1 cellular context compared by ENCODE assay signal in genomic region chr5:157994906-157995519, GRCh38.
A peak's percentile ranks its signal among the peaks of the same experiment; 100 is the strongest.
TF ChIP-seq lines count a peak whose summit lies in the region.

No MANE protein-coding gene starts in this region.

TF ChIP-seq in HepG2, 621 proteins besides CTCF, POLR2A, EP300 and RAD21 (continued from another document):
- no peak for TF ChIP-seq HNF1A (IDR thresholded peaks at IDR 0.05; ENCODE audit: low read depth)
- no peak for TF ChIP-seq HNF1A (CRISPR knock-in tag; IDR thresholded peaks at IDR 0.05; ENCODE audit: borderline replicate concordance)
- TF ChIP-seq ZMAT5 (CRISPR knock-in tag; IDR thresholded peaks at IDR 0.05; ENCODE audit: borderline replicate concordance, low read depth): no peak
- TF ChIP-seq HDAC1 (CRISPR knock-in tag; IDR thresholded peaks at IDR 0.05): 0 out of 2 replicates have a peak, but pooled peaks have one; percentile 15
- TF ChIP-seq ZNF672 (CRISPR knock-in tag; IDR thresholded peaks at IDR 0.05): no peak
- TF ChIP-seq ZNF512B (CRISPR knock-in tag; IDR thresholded peaks at IDR 0.05; ENCODE audit: borderline replicate concordance): 0 out of 2 replicates have a peak, but pooled peaks have one; percentile 39
- no peak for TF ChIP-seq RORA (CRISPR knock-in tag; IDR thresholded peaks at IDR 0.05)
- TF ChIP-seq TEAD3 (CRISPR knock-in tag; optimal IDR thresholded peaks at IDR 0.05; ENCODE audit: borderline replicate concordance): peak; percentile 17
- no peak for TF ChIP-seq ZNF235 (CRISPR knock-in tag; IDR thresholded peaks at IDR 0.05; ENCODE audit: borderline replicate concordance)
- TF ChIP-seq EZH2 (conservative IDR thresholded peaks at IDR 0.05; ENCODE audit: low read depth, low read length): no peak
- no peak for TF ChIP-seq ZNF343 (CRISPR knock-in tag; IDR thresholded peaks at IDR 0.05)
- no peak for TF ChIP-seq ZNF607 (CRISPR knock-in tag; IDR thresholded peaks at IDR 0.05; ENCODE audit: borderline replicate concordance)
- no peak for TF ChIP-seq ZNF644 (CRISPR knock-in tag; IDR thresholded peaks at IDR 0.05; ENCODE audit: low read depth)
- TF ChIP-seq, protein P1, sequence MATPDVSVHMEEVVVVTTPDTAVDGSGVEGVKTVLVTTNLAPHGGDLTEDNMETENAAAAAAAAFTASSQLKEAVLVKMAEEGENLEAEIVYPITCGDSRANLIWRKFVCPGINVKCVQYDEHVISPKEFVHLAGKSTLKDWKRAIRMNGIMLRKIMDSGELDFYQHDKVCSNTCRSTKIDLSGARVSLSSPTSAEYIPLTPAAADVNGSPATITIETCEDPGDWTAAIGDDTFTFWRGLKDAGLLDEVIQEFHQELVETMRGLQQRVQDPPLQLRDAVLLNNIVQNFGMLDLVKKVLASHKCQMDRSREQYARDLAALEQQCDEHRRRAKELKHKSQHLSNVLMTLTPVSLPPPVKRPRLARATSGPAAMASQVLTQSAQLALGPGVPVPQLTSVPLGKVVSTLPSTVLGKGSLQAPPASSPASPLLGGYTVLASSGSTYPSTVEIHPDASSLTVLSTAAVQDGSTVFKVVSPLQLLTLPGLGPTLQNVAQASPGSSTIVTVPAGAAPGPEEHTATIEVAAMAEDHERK (CRISPR knock-in tag; IDR thresholded peaks at IDR 0.05; ENCODE audit: low read depth): no peak
- TF ChIP-seq, protein P2, sequence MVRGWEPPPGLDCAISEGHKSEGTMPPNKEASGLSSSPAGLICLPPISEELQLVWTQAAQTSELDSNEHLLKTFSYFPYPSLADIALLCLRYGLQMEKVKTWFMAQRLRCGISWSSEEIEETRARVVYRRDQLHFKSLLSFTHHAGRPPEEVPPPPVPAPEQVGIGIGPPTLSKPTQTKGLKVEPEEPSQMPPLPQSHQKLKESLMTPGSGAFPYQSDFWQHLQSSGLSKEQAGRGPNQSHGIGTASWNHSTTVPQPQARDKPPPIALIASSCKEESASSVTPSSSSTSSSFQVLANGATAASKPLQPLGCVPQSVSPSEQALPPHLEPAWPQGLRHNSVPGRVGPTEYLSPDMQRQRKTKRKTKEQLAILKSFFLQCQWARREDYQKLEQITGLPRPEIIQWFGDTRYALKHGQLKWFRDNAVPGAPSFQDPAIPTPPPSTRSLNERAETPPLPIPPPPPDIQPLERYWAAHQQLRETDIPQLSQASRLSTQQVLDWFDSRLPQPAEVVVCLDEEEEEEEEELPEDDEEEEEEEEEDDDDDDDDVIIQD (CRISPR knock-in tag; IDR thresholded peaks at IDR 0.05; ENCODE audit: low read depth): no peak
- TF ChIP-seq ZNF143 (CRISPR knock-in tag; IDR thresholded peaks at IDR 0.05): no peak
- TF ChIP-seq MED1 (CRISPR knock-in tag; IDR thresholded peaks at IDR 0.05): no peak
- no peak for TF ChIP-seq ZNF652 (CRISPR knock-in tag; IDR thresholded peaks at IDR 0.05; ENCODE audit: borderline replicate concordance, low read depth)
- TF ChIP-seq ZFP82 (CRISPR knock-in tag; IDR thresholded peaks at IDR 0.05; ENCODE audit: borderline replicate concordance): 0 out of 2 replicates have a peak, but pooled peaks have one; percentile 37
- TF ChIP-seq ZNF367 (CRISPR knock-in tag; IDR thresholded peaks at IDR 0.05; ENCODE audit: borderline replicate concordance): no peak
- 0 out of 2 replicates have a peak, but pooled peaks have one; percentile 19 for TF ChIP-seq MIXL1 (CRISPR knock-in tag; IDR thresholded peaks at IDR 0.05)
- no peak for TF ChIP-seq NFYC (CRISPR knock-in tag; IDR thresholded peaks at IDR 0.05)
- no peak for TF ChIP-seq ARID2 (CRISPR knock-in tag; IDR thresholded peaks at IDR 0.05; ENCODE audit: borderline replicate concordance)
- no peak for TF ChIP-seq HMG20A (CRISPR knock-in tag; IDR thresholded peaks at IDR 0.05; ENCODE audit: borderline replicate concordance)
- TF ChIP-seq ZNF572 (CRISPR knock-in tag; IDR thresholded peaks at IDR 0.05): no peak
- no peak for TF ChIP-seq MBNL3 (CRISPR knock-in tag; conservative IDR thresholded peaks at IDR 0.05)
- TF ChIP-seq, protein P3, sequence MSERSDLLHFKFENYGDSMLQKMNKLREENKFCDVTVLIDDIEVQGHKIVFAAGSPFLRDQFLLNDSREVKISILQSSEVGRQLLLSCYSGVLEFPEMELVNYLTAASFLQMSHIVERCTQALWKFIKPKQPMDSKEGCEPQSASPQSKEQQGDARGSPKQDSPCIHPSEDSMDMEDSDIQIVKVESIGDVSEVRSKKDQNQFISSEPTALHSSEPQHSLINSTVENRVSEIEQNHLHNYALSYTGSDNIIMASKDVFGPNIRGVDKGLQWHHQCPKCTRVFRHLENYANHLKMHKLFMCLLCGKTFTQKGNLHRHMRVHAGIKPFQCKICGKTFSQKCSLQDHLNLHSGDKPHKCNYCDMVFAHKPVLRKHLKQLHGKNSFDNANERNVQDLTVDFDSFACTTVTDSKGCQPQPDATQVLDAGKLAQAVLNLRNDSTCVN (CRISPR knock-in tag; IDR thresholded peaks at IDR 0.05; ENCODE audit: borderline replicate concordance): no peak
